Comparison of ENCODE assay signal across 26 cellular contexts in the genomic region with DNA sequence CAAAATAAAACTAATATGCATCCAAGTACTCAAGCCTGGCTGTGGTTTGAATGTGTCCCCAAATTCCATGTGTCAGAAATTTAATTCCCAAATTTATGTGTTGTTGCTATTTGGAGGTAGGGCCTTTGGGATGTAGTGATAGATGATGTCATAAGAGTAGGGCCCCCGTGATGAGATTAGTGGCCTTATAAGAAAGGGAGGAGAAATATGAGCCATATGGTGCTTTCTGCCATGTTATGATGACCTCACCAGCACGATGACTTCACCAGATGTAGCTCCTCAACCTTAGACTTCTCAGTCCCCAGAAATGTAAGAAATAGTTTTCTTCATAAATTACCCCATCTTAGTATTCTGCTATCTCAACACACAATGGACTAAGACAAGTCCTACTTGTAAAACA.
"Had no signal": no experiment of that assay in that cellular context is flagged by ENCODE, and none has a peak within 500 bp of the region (broad histone marks: within the 10 kb centered on the region; RNA-seq: fewer than 3 reads in every experiment).

No MANE protein-coding gene starts in this region.

- H3K4me3 ChIP-seq: left lung, lower lobe of right lung, pancreas, prostate gland, sigmoid colon, spleen, suprapubic skin, thoracic aorta, tibial artery, upper lobe of right lung had no signal

- H3K4me1 ChIP-seq: left lung, lower lobe of right lung, pancreas, prostate gland, sigmoid colon, spleen, suprapubic skin, tibial artery, upper lobe of right lung had no signal

- H3K9me3 ChIP-seq: left lung, lower lobe of right lung, pancreas, prostate gland, suprapubic skin, thoracic aorta, tibial artery, upper lobe of right lung had no signal

- H3K27ac ChIP-seq: left lung, lower lobe of right lung, pancreas, prostate gland, sigmoid colon, spleen, suprapubic skin, thoracic aorta, tibial artery, upper lobe of right lung had no signal

- H3K27me3 ChIP-seq: left lung, pancreas, sigmoid colon, spleen, suprapubic skin, tibial artery, upper lobe of right lung had no signal

- H3K36me3 ChIP-seq: left lung, lower lobe of right lung, pancreas, prostate gland, sigmoid colon, spleen, suprapubic skin, thoracic aorta, tibial artery, upper lobe of right lung had no signal

- DNase-seq: hypothalamus; immature natural killer cell; kidney; left colon; left lung; lower lobe of right lung; mammary epithelial cell; mesenchymal stem cell; naive thymus-derived CD8-positive, alpha-beta T cell; nucleus accumbens; pancreas; retina; right cardiac atrium; sigmoid colon; small intestine; spleen; stimulated activated CD4-positive, alpha-beta T cell treated with anti-CD3 and anti-CD28 coated beads, Interleukin-4, amount 100 ng/mL, for 24 hours; stimulated activated naive CD4-positive, alpha-beta T cell; tibial artery; trophoblast cell; upper lobe of right lung had no signal

- FAIRE-seq: islet of Langerhans, kidney, pancreas, small intestine, urothelium cell line had no signal
